17 cellular contexts compared by ENCODE assay signal in the genomic region with DNA sequence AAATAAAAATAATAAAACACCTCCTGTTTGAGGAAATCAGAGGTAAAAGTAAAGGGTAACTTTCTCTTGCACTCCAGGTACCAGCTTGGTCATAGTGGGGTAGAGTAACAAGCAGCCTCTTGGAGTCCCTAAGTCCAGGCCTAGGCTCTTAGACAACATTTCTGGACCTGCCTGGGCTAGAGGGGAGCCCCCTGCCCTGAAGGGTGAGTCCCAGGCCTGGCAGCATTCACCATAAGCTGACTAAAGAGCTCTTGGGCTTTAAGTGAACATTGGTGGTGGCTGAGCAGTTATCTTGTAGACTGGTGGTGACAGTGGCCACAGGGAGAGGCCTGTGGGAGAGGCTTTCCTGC. TPM values are rescaled to one million over a fixed set of nuclear protein-coding genes. Genes with fewer than 3 reads are reported as not detected.
DNase-seq lines count a peak whose midpoint lies in the region; ATAC-seq, FAIRE-seq and TF ChIP-seq lines count a peak whose summit lies in the region.
"Had no signal": no experiment of that assay in that cellular context is flagged by ENCODE, and none has a peak within 500 bp of the region (broad histone marks: within the 10 kb centered on the region; RNA-seq: fewer than 3 reads in every experiment).

No MANE protein-coding gene starts in this region.

- H3K4me1 ChIP-seq in vagina: no peaks in the 10 kb centered on the region
- H3K4me1 ChIP-seq: lower lobe of right lung, transverse colon had no signal

- no peak for DNase-seq in epithelial cell of prostate (ENCODE audit: low read depth, low spot score)
- no peak for DNase-seq in frontal cortex (ENCODE audit: low spot score in 2 of 2)
- DNase-seq in vagina (ENCODE audit: extremely low spot score in 2 of 2): no peak
- no peak for DNase-seq in type B pancreatic cell (ENCODE audit: extremely low spot score, unreplicated experiment)
- DNase-seq: hippocampal formation, lower lobe of right lung, NCI-H2227 treated with DMSO at 0.1 percent for 48 hours, PC-9, transverse colon had no signal

- TF ChIP-seq CTCF in vagina (IDR thresholded peaks at IDR 0.05) (no peak), type B pancreatic cell (conservative IDR thresholded peaks at IDR 0.05) (no peak)

- no peak for TF ChIP-seq POLR2A in vagina (IDR thresholded peaks at IDR 0.05)

- no peaks in the 10 kb centered on the region for H3K27me3 Mint-ChIP-seq in type B pancreatic cell

- no peaks in the 10 kb centered on the region for H3K4me1 Mint-ChIP-seq in type B pancreatic cell (ENCODE audit: unreplicated experiment)

- no peaks in the 10 kb centered on the region for H3K36me3 Mint-ChIP-seq in type B pancreatic cell

- no peak overlapping the region for H3K27ac Mint-ChIP-seq in type B pancreatic cell
- H3K27ac Mint-ChIP-seq: activated naive CD4-positive, alpha-beta T cell treated with anti-CD3 and anti-CD28 coated beads for 36 hours had no signal

- H3K27me3 ChIP-seq in vagina: no peaks in the 10 kb centered on the region
- H3K27me3 ChIP-seq: neutrophil, transverse colon had no signal

- H3K4me3 ChIP-seq in vagina: no peak overlapping the region
- H3K4me3 ChIP-seq: lower lobe of right lung, PC-9, skin epidermis, transverse colon had no signal

- H3K9me3 Mint-ChIP-seq in type B pancreatic cell: peaks cover 17% of the 10 kb centered on the region

- H3K4me3 Mint-ChIP-seq in type B pancreatic cell: no peak overlapping the region
- H3K4me3 Mint-ChIP-seq: activated naive CD4-positive, alpha-beta T cell treated with anti-CD3 and anti-CD28 coated beads for 36 hours had no signal

- no peaks in the 10 kb centered on the region for H3K36me3 ChIP-seq in vagina
- H3K36me3 ChIP-seq: lower lobe of right lung, neutrophil, transverse colon had no signal

- FAIRE-seq in frontal cortex (lab: Jason Lieb, UNC): no peak
- FAIRE-seq: GM19239 had no signal

- H3K27ac ChIP-seq in epithelial cell of prostate (peak overlapping the region; percentile 26), vagina (no peak overlapping the region)
- H3K27ac ChIP-seq: lower lobe of right lung, neutrophil, PC-9, skin epidermis, transverse colon had no signal

- intact Hi-C loops in vagina (cut with DNase I): no loop called here

- ATAC-seq in GM19351 (IDR thresholded peaks at IDR 0.05; ENCODE audit: unreplicated experiment): peak; percentile 17
- ATAC-seq in GM21737 (IDR thresholded peaks at IDR 0.05; ENCODE audit: unreplicated experiment): peak; percentile 27
- peak; percentile 58 for ATAC-seq in HG03066 (IDR thresholded peaks at IDR 0.05; ENCODE audit: low read depth, unreplicated experiment)
- ATAC-seq: lower lobe of right lung had no signal

- no peaks in the 10 kb centered on the region for H3K9me3 ChIP-seq in vagina
- H3K9me3 ChIP-seq: lower lobe of right lung, neutrophil had no signal

RNA-seq across cellular contexts. Expression of gene OR56A3, which starts 18.6 kb away (rescaled TPM):
- not detected for total RNA-seq in frontal cortex
- total RNA-seq in vagina: not detected
- not detected in 2 replicates for total RNA-seq in type B pancreatic cell (ENCODE audit: low replicate concordance)
- total RNA-seq: activated naive CD4-positive, alpha-beta T cell treated with anti-CD3 and anti-CD28 coated beads for 36 hours; cardiac septum; lower lobe of right lung; PC-9; transverse colon had no signal

RNA-seq across cellular contexts. Expression of gene OR52E5, which starts 30.4 kb away (rescaled TPM):
- total RNA-seq in frontal cortex (not detected), vagina (not detected), type B pancreatic cell (ENCODE audit: low replicate concordance) (not detected in 2 replicates)
- total RNA-seq: activated naive CD4-positive, alpha-beta T cell treated with anti-CD3 and anti-CD28 coated beads for 36 hours; cardiac septum; lower lobe of right lung; PC-9; transverse colon had no signal

RNA-seq across cellular contexts. Expression of gene OR52E4, which starts 43.0 kb away (rescaled TPM):
- total RNA-seq in frontal cortex: not detected
- not detected for total RNA-seq in vagina
- total RNA-seq in type B pancreatic cell (ENCODE audit: low replicate concordance): not detected in 2 replicates
- total RNA-seq: activated naive CD4-positive, alpha-beta T cell treated with anti-CD3 and anti-CD28 coated beads for 36 hours; cardiac septum; lower lobe of right lung; PC-9; transverse colon had no signal

RNA-seq across cellular contexts. Expression of gene OR56A5, which starts 44.9 kb away (rescaled TPM):
- total RNA-seq in frontal cortex (not detected), vagina (not detected), type B pancreatic cell (ENCODE audit: low replicate concordance) (not detected in 2 replicates)
- total RNA-seq: activated naive CD4-positive, alpha-beta T cell treated with anti-CD3 and anti-CD28 coated beads for 36 hours; cardiac septum; lower lobe of right lung; PC-9; transverse colon had no signal
